Comparison of ENCODE assay signal across 1 cellular context in the genomic region with DNA sequence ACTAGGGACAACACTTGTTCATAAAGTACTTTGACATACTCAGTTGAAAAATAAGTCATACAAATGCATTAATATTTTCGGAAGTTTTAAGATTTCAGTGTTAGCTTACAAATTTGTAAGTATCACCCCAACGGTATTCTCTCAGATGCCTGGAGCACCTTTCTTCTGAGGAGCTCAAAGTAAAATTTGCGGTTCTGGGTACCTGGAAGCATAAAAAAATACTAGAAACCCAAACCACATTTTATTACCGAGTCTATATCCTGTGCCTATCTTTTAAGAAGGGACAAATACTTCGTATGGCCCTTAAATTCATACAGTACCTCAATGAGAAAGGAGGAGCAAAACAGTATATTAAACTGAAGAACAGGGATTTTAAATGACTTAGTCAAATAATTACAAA.
TF ChIP-seq lines count a peak whose summit lies in the region.

No MANE protein-coding gene starts in this region.

TF ChIP-seq in GM23338, 12 proteins besides CTCF, POLR2A, EP300 and RAD21:
- TF ChIP-seq, protein P1, sequence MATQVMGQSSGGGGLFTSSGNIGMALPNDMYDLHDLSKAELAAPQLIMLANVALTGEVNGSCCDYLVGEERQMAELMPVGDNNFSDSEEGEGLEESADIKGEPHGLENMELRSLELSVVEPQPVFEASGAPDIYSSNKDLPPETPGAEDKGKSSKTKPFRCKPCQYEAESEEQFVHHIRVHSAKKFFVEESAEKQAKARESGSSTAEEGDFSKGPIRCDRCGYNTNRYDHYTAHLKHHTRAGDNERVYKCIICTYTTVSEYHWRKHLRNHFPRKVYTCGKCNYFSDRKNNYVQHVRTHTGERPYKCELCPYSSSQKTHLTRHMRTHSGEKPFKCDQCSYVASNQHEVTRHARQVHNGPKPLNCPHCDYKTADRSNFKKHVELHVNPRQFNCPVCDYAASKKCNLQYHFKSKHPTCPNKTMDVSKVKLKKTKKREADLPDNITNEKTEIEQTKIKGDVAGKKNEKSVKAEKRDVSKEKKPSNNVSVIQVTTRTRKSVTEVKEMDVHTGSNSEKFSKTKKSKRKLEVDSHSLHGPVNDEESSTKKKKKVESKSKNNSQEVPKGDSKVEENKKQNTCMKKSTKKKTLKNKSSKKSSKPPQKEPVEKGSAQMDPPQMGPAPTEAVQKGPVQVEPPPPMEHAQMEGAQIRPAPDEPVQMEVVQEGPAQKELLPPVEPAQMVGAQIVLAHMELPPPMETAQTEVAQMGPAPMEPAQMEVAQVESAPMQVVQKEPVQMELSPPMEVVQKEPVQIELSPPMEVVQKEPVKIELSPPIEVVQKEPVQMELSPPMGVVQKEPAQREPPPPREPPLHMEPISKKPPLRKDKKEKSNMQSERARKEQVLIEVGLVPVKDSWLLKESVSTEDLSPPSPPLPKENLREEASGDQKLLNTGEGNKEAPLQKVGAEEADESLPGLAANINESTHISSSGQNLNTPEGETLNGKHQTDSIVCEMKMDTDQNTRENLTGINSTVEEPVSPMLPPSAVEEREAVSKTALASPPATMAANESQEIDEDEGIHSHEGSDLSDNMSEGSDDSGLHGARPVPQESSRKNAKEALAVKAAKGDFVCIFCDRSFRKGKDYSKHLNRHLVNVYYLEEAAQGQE (IDR thresholded peaks at IDR 0.05; ENCODE audit: unreplicated experiment) = no peak
- TF ChIP-seq ZNF114 (CRISPR knock-in tag; IDR thresholded peaks at IDR 0.05) = no peak
- TF ChIP-seq EZH2phosphoT487 (IDR thresholded peaks at IDR 0.05; ENCODE audit: unreplicated experiment) = no peak
- TF ChIP-seq ETS1 (IDR thresholded peaks at IDR 0.05) = no peak
- TF ChIP-seq CREB1 (CRISPR knock-in tag; IDR thresholded peaks at IDR 0.05; ENCODE audit: low read depth) = no peak
- TF ChIP-seq, protein P2, sequence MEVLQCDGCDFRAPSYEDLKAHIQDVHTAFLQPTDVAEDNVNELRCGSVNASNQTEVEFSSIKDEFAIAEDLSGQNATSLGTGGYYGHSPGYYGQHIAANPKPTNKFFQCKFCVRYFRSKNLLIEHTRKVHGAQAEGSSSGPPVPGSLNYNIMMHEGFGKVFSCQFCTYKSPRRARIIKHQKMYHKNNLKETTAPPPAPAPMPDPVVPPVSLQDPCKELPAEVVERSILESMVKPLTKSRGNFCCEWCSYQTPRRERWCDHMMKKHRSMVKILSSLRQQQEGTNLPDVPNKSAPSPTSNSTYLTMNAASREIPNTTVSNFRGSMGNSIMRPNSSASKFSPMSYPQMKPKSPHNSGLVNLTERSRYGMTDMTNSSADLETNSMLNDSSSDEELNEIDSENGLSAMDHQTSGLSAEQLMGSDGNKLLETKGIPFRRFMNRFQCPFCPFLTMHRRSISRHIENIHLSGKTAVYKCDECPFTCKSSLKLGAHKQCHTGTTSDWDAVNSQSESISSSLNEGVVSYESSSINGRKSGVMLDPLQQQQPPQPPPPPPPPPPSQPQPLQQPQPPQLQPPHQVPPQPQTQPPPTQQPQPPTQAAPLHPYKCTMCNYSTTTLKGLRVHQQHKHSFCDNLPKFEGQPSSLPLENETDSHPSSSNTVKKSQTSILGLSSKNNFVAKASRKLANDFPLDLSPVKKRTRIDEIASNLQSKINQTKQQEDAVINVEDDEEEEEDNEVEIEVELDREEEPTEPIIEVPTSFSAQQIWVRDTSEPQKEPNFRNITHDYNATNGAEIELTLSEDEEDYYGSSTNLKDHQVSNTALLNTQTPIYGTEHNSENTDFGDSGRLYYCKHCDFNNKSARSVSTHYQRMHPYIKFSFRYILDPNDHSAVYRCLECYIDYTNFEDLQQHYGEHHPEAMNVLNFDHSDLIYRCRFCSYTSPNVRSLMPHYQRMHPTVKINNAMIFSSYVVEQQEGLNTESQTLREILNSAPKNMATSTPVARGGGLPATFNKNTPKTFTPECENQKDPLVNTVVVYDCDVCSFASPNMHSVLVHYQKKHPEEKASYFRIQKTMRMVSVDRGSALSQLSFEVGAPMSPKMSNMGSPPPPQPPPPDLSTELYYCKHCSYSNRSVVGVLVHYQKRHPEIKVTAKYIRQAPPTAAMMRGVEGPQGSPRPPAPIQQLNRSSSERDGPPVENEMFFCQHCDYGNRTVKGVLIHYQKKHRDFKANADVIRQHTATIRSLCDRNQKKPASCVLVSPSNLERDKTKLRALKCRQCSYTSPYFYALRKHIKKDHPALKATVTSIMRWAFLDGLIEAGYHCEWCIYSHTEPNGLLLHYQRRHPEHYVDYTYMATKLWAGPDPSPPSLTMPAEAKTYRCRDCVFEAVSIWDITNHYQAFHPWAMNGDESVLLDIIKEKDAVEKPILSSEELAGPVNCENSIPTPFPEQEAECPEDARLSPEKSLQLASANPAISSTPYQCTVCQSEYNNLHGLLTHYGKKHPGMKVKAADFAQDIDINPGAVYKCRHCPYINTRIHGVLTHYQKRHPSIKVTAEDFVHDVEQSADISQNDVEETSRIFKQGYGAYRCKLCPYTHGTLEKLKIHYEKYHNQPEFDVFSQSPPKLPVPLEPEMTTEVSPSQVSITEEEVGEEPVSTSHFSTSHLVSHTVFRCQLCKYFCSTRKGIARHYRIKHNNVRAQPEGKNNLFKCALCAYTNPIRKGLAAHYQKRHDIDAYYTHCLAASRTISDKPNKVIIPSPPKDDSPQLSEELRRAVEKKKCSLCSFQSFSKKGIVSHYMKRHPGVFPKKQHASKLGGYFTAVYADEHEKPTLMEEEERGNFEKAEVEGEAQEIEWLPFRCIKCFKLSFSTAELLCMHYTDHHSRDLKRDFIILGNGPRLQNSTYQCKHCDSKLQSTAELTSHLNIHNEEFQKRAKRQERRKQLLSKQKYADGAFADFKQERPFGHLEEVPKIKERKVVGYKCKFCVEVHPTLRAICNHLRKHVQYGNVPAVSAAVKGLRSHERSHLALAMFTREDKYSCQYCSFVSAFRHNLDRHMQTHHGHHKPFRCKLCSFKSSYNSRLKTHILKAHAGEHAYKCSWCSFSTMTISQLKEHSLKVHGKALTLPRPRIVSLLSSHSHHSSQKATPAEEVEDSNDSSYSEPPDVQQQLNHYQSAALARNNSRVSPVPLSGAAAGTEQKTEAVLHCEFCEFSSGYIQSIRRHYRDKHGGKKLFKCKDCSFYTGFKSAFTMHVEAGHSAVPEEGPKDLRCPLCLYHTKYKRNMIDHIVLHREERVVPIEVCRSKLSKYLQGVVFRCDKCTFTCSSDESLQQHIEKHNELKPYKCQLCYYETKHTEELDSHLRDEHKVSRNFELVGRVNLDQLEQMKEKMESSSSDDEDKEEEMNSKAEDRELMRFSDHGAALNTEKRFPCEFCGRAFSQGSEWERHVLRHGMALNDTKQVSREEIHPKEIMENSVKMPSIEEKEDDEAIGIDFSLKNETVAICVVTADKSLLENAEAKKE (CRISPR knock-in tag; IDR thresholded peaks at IDR 0.05) = no peak
- TF ChIP-seq STAT1 (IDR thresholded peaks at IDR 0.05; ENCODE audit: unreplicated experiment) = no peak
- no peak for TF ChIP-seq JUNB (IDR thresholded peaks at IDR 0.05; ENCODE audit: unreplicated experiment)
- TF ChIP-seq EZH2 (IDR thresholded peaks at IDR 0.05; ENCODE audit: low read depth, unreplicated experiment) = no peak
- TF ChIP-seq POLR2AphosphoS5 (IDR thresholded peaks at IDR 0.05; ENCODE audit: low read depth) = no peak
- no peak for TF ChIP-seq ZNF331 (CRISPR knock-in tag; IDR thresholded peaks at IDR 0.05; ENCODE audit: low read depth)
- no peak for TF ChIP-seq NANOG (IDR thresholded peaks at IDR 0.05; ENCODE audit: borderline replicate concordance)
